15 cellular contexts compared by ENCODE assay signal in the genomic region with DNA sequence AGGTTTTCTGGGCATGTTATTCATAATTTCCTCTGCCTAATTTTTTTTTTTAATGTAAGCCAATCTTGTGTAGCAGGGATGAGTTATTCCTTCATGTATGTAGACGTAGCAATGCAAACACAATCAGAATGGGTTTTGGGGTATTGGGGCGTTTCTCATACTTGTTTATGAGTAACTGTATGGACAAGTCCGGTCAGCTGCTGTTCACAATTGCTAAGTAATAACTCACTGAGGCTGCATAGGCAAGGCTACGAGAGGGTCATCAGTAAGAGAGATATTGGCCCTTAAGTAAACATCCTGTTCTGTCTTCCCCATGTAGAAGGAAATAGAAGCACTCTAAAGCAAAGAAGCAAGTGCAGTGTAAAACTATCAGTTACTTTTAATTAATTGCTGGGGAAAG. TPM values are rescaled to one million over a fixed set of nuclear protein-coding genes. Genes with fewer than 3 reads are reported as not detected.
DNase-seq lines count a peak whose midpoint lies in the region; ATAC-seq, FAIRE-seq and TF ChIP-seq lines count a peak whose summit lies in the region.
"Had no signal": no experiment of that assay in that cellular context is flagged by ENCODE, and none has a peak within 500 bp of the region (broad histone marks: within the 10 kb centered on the region; RNA-seq: fewer than 3 reads in every experiment).

No MANE protein-coding gene starts in this region.

- no peak overlapping the region for H3K27ac Mint-ChIP-seq in endodermal cell
- H3K27ac Mint-ChIP-seq: activated CD8-positive, alpha-beta T cell treated with anti-CD3 and anti-CD28 coated beads, Interleukin-2, amount 10 ng/mL, durations not matched to agents 7 days and 5 days; activated naive CD8-positive, alpha-beta T cell treated with anti-CD3 and anti-CD28 coated beads, Interleukin-2, amount 10 ng/mL, durations not matched to agents 7 days and 5 days had no signal

- H3K36me3 ChIP-seq in bronchial epithelial cell (ENCODE audit: control insufficient read depth, insufficient read depth, low read length) (no peaks in the 10 kb centered on the region), mucosa of descending colon (ENCODE audit: low read depth) (no peaks in the 10 kb centered on the region), endodermal cell (ENCODE audit: control insufficient read depth, insufficient read depth, low read length) (peaks cover 5% of the 10 kb centered on the region)

- intact Hi-C loops in mucosa of descending colon (cut with DNase I, micrococcal nuclease), result no loop called here

- peaks cover 7% of the 10 kb centered on the region for H3K4me1 ChIP-seq in mucosa of descending colon (ENCODE audit: low read depth)
- no peaks in the 10 kb centered on the region for H3K4me1 ChIP-seq in endodermal cell (ENCODE audit: control insufficient read depth, insufficient read depth, low read length)

- FAIRE-seq in bronchial epithelial cell (lab: Jason Lieb, UNC) (no peak), GM19239 (lab: Jason Lieb, UNC) (no peak)

- H3K36me3 Mint-ChIP-seq in endodermal cell (ENCODE audit: low read depth), result peaks cover 6% of the 10 kb centered on the region
- H3K36me3 Mint-ChIP-seq: activated naive CD8-positive, alpha-beta T cell treated with anti-CD3 and anti-CD28 coated beads, Interleukin-2, amount 10 ng/mL, durations not matched to agents 7 days and 5 days had no signal

- no peak overlapping the region for H3K4me3 Mint-ChIP-seq in endodermal cell
- H3K4me3 Mint-ChIP-seq: activated CD8-positive, alpha-beta T cell treated with anti-CD3 and anti-CD28 coated beads, Interleukin-2, amount 10 ng/mL, durations not matched to agents 7 days and 5 days; activated naive CD8-positive, alpha-beta T cell treated with anti-CD3 and anti-CD28 coated beads, Interleukin-2, amount 10 ng/mL, durations not matched to agents 7 days and 5 days had no signal

- WGBS in endodermal cell (ENCODE audit: insufficient coverage in 1 of 2, insufficient read length in 1 of 2), 2 experiments, result 91 to 96% methylated on average over 4 of the region's 4 CpGs

- TF ChIP-seq CTCF in bronchial epithelial cell (IDR thresholded peaks at IDR 0.05; ENCODE audit: insufficient read depth, low read length, severe bottlenecking) (no peak), mucosa of descending colon (IDR thresholded peaks at IDR 0.05) (no peak), endodermal cell (conservative IDR thresholded peaks at IDR 0.05) (no peak)

- no peak overlapping the region for H3K4me3 ChIP-seq in bronchial epithelial cell (ENCODE audit: low read depth, low read length)
- H3K4me3 ChIP-seq in mucosa of descending colon, result no peak overlapping the region
- no peak overlapping the region for H3K4me3 ChIP-seq in endodermal cell (ENCODE audit: low read length)
- H3K4me3 ChIP-seq: thyroid gland had no signal

- peaks cover 2% of the 10 kb centered on the region for H3K4me1 Mint-ChIP-seq in endodermal cell
- H3K4me1 Mint-ChIP-seq: activated naive CD8-positive, alpha-beta T cell treated with anti-CD3 and anti-CD28 coated beads, Interleukin-2, amount 10 ng/mL, durations not matched to agents 7 days and 5 days had no signal

- DNase-seq in DMS153 (lab: John Stamatoyannopoulos, UW) (peak; percentile 50), HS-27A (ENCODE audit: low read depth) (peak; percentile 5), bronchial epithelial cell (ENCODE audit: low read depth) (peak; percentile 100), mucosa of descending colon (no peak), GM19239 (ENCODE audit: insufficient read length, low spot score) (no peak), endodermal cell (no peak), NCI-H2196 (lab: John Stamatoyannopoulos, UW; ENCODE audit: unreplicated experiment) (no peak)
- DNase-seq: activated CD8-positive, alpha-beta T cell treated with anti-CD3 and anti-CD28 coated beads, Interleukin-2, amount 10 ng/mL, durations not matched to agents 7 days and 5 days; activated naive CD8-positive, alpha-beta T cell treated with anti-CD3 and anti-CD28 coated beads, Interleukin-2, amount 10 ng/mL, durations not matched to agents 7 days and 5 days; DND-41; islet precursor cell; NCI-H2171 treated with DMSO at 0.1 percent for 48 hours; thyroid gland had no signal

- peak; percentile 70 for ATAC-seq in mucosa of descending colon
- no peak for ATAC-seq in GM18868 (IDR thresholded peaks at IDR 0.05; ENCODE audit: unreplicated experiment)
- ATAC-seq: activated CD8-positive, alpha-beta T cell treated with anti-CD3 and anti-CD28 coated beads, Interleukin-2, amount 10 ng/mL, durations not matched to agents 7 days and 5 days had no signal

- H3K9ac ChIP-seq in endodermal cell (ENCODE audit: extremely low read depth, low read length, poor library complexity, severe bottlenecking), result no peak overlapping the region

- H3K9me3 ChIP-seq in mucosa of descending colon (no peaks in the 10 kb centered on the region), endodermal cell (ENCODE audit: control insufficient read depth, low read length) (no peaks in the 10 kb centered on the region)
- H3K9me3 ChIP-seq: thyroid gland had no signal

- H3K27me3 Mint-ChIP-seq in endodermal cell (ENCODE audit: insufficient read depth), result peaks cover 12% of the 10 kb centered on the region

- no peaks in the 10 kb centered on the region for H3K9me3 Mint-ChIP-seq in endodermal cell
- H3K9me3 Mint-ChIP-seq: activated naive CD8-positive, alpha-beta T cell treated with anti-CD3 and anti-CD28 coated beads, Interleukin-2, amount 10 ng/mL, durations not matched to agents 7 days and 5 days had no signal

- H3K27me3 ChIP-seq in bronchial epithelial cell (ENCODE audit: control insufficient read depth, insufficient read depth, low read length), result no peaks in the 10 kb centered on the region
- H3K27me3 ChIP-seq in endodermal cell (ENCODE audit: control insufficient read depth, insufficient read depth, low read length, poor library complexity, severe bottlenecking), result peaks cover 6% of the 10 kb centered on the region
- H3K27me3 ChIP-seq: thyroid gland had no signal

- H3K27ac ChIP-seq in endodermal cell (ENCODE audit: low read depth, low read length), result no peak overlapping the region
- H3K27ac ChIP-seq: thyroid gland had no signal

RNA-seq across cellular contexts. Expression of a gene that starts 9.5 kb away (rescaled TPM):
- total RNA-seq in bronchial epithelial cell (14.5 and 18.1 TPM in 2 replicates), mucosa of descending colon (10 to 100 TPM; 15.9 to 20.2 (median 20.0) TPM), endodermal cell (10 to 100 TPM; 32.9 to 39.4 TPM)
- 30.9 TPM for polyA plus RNA-seq in endodermal cell (2013, experiment 1 of 2)
- polyA plus RNA-seq in endodermal cell (2013, experiment 2 of 2), result 25.5 TPM

RNA-seq across cellular contexts. Expression of a gene that starts 30.2 kb away (rescaled TPM):
- 5.5 and 5.8 TPM in 2 replicates for total RNA-seq in bronchial epithelial cell
- 10 to 100 TPM in 1 of 3 donors, 1 to 10 TPM in 2; 3.4 to 11.0 (median 8.8) TPM for total RNA-seq in mucosa of descending colon
- 1 to 10 TPM; 4.8 to 5.6 TPM for total RNA-seq in endodermal cell
- 5.6 TPM for polyA plus RNA-seq in endodermal cell (2013, experiment 1 of 2)
- 8.3 TPM for polyA plus RNA-seq in endodermal cell (2013, experiment 2 of 2)

RNA-seq across cellular contexts. Expression of a gene that starts 37.8 kb away (rescaled TPM):
- not detected in 2 replicates for total RNA-seq in bronchial epithelial cell
- not detected for total RNA-seq in mucosa of descending colon
- 1 to 10 TPM in 1 of 2 donors, under 1 TPM in 1; 0.70 to 1.6 TPM for total RNA-seq in endodermal cell
- not detected for polyA plus RNA-seq in endodermal cell (2013, experiment 1 of 2)
- not detected for polyA plus RNA-seq in endodermal cell (2013, experiment 2 of 2)
- total RNA-seq: activated CD8-positive, alpha-beta T cell treated with anti-CD3 and anti-CD28 coated beads, Interleukin-2, amount 10 ng/mL, durations not matched to agents 7 days and 5 days; omental fat pad; thyroid gland had no signal

Comparison
In these comparisons a context has a peak if more than half of its experiments do, and no peak if none do; other contexts are left out.
1. DNase-seq: peak in DMS153 (single experiment), HS-27A (single experiment) and bronchial epithelial cell (single experiment); none in mucosa of descending colon (0 of 3), GM19239 (single experiment), endodermal cell (single experiment) and NCI-H2196 (single experiment).